In the genomic region with DNA sequence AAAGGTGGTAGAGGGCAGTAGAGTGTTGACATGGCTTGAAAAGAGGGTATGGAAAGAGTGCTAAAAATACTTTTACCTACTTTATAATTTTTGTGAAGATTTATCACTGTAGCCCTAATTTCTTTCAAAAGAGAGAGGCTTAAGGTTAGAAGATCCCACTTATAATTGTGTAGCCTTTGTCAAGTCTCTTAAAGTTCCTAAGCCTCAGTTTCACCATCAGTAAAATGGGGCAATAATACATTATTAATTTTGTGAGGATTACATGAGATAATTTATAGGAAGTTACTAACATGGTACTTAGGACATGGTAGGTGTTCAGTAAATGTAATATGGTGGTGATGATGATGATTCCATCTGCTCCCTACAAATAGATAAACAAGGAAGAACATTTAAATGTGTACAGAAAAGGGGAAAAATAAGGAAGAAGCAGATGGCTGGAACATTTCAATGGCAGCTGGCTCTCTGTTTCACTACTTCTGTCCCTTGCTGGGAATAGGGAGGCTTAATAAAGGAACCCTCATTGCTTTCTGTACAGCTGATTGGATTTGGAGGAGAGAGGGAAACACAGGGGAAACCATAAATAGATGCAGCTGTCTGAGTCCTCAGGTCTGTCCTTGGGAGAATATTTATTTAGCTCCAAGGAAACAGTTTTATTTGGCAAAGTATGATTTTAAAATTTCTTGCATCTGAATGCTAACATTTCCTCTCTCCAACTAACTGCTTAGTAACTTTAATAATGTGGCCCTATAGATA, we compare ENCODE assay signal across 3 cellular contexts.
TF ChIP-seq lines count a peak whose summit lies in the region.

No MANE protein-coding gene starts in this region.

TF ChIP-seq in SK-N-SH, 30 proteins besides CTCF, POLR2A, EP300 and RAD21:
- TF ChIP-seq ELF1 (IDR thresholded peaks at IDR 0.05), result no peak
- 0 out of 2 replicates have a peak, but pooled peaks have one; percentile 4 for TF ChIP-seq MEF2A (IDR thresholded peaks at IDR 0.05; ENCODE audit: borderline replicate concordance, low read depth)

TF ChIP-seq in SK-N-SH treated with all-trans-retinoic acid at 6 μM for 48 hours, 23 proteins besides CTCF, POLR2A, EP300 and RAD21:
- TF ChIP-seq CSRNP3 (CRISPR knock-in tag; IDR thresholded peaks at IDR 0.05) (no peak), ZNF565 (CRISPR knock-in tag; conservative IDR thresholded peaks at IDR 0.05; ENCODE audit: low read depth) (no peak), ISL1 (CRISPR knock-in tag; IDR thresholded peaks at IDR 0.05) (no peak), TCF4 (CRISPR knock-in tag; IDR thresholded peaks at IDR 0.05; ENCODE audit: borderline replicate concordance) (no peak), TSHZ2 (CRISPR knock-in tag; IDR thresholded peaks at IDR 0.05) (no peak), CSDC2 (CRISPR knock-in tag; IDR thresholded peaks at IDR 0.05) (no peak), GLIS3 (CRISPR knock-in tag; IDR thresholded peaks at IDR 0.05) (no peak), ZC3H10 (CRISPR knock-in tag; IDR thresholded peaks at IDR 0.05) (no peak), TOX (CRISPR knock-in tag; IDR thresholded peaks at IDR 0.05; ENCODE audit: borderline replicate concordance) (no peak), BACH2 (CRISPR knock-in tag; IDR thresholded peaks at IDR 0.05; ENCODE audit: borderline replicate concordance) (no peak), ZNF70 (CRISPR knock-in tag; IDR thresholded peaks at IDR 0.05) (no peak), RARB (CRISPR knock-in tag; IDR thresholded peaks at IDR 0.05) (no peak), ZFP30 (CRISPR knock-in tag; IDR thresholded peaks at IDR 0.05) (no peak), SNAI2 (CRISPR knock-in tag; IDR thresholded peaks at IDR 0.05) (no peak), ESRRG (CRISPR knock-in tag; IDR thresholded peaks at IDR 0.05) (no peak)
- TF ChIP-seq, protein P1, sequence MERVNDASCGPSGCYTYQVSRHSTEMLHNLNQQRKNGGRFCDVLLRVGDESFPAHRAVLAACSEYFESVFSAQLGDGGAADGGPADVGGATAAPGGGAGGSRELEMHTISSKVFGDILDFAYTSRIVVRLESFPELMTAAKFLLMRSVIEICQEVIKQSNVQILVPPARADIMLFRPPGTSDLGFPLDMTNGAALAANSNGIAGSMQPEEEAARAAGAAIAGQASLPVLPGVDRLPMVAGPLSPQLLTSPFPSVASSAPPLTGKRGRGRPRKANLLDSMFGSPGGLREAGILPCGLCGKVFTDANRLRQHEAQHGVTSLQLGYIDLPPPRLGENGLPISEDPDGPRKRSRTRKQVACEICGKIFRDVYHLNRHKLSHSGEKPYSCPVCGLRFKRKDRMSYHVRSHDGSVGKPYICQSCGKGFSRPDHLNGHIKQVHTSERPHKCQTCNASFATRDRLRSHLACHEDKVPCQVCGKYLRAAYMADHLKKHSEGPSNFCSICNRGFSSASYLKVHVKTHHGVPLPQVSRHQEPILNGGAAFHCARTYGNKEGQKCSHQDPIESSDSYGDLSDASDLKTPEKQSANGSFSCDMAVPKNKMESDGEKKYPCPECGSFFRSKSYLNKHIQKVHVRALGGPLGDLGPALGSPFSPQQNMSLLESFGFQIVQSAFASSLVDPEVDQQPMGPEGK (CRISPR knock-in tag; IDR thresholded peaks at IDR 0.05; ENCODE audit: borderline replicate concordance), result no peak
- TF ChIP-seq, protein P2, sequence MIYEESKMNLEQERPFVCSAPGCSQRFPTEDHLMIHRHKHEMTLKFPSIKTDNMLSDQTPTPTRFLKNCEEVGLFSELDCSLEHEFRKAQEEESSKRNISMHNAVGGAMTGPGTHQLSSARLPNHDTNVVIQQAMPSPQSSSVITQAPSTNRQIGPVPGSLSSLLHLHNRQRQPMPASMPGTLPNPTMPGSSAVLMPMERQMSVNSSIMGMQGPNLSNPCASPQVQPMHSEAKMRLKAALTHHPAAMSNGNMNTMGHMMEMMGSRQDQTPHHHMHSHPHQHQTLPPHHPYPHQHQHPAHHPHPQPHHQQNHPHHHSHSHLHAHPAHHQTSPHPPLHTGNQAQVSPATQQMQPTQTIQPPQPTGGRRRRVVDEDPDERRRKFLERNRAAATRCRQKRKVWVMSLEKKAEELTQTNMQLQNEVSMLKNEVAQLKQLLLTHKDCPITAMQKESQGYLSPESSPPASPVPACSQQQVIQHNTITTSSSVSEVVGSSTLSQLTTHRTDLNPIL (CRISPR knock-in tag; IDR thresholded peaks at IDR 0.05; ENCODE audit: low read depth), result no peak

TF ChIP-seq in H1, 55 proteins besides CTCF, POLR2A, EP300 and RAD21:
- peak; percentile 58; the same call in 1 of the 2 replicates for TF ChIP-seq KDM1A (IDR thresholded peaks at IDR 0.05; ENCODE audit: borderline replicate concordance, low read length)
- TF ChIP-seq EGR1 (IDR thresholded peaks at IDR 0.05; ENCODE audit: borderline replicate concordance, low read depth, low read length), result no peak
